In the genomic region with DNA sequence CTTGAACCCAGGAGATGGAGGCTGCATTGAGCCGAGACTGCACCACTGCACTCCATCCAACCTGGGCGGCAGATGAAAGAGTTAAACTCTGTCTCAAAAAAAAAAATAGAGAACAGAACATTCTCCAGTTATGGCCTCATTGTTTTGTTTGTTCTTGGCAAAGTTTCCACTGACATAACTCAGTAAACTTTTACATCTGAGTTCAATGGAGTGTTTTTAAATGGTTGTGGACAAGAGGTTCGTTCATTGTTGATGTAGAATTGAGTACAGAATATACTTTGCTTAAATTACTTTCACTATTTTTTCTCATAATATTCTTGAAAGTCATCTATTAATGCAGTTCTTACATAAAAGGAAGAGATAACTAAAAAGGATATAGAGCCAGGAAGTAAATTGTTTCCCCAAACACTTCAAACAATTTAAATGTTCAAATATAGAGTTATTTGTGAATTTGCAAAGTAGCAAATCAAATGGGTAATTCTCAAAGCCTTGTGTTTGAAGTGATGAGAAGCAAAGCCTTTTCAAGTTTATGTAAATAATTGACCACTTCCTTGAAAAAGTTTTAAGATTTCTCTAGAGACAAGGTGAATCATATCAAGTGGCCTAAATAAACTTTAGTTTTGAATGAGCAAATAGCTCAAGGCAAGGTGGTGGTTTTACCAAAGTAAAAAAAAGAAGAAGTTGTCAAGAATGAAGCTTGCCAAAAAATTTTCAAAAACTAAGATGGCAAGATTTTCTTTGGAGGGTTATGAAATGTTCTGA, we compare ENCODE assay signal across 9 cellular contexts. TPM values are rescaled to one million over a fixed set of nuclear protein-coding genes. Genes with fewer than 3 reads are reported as not detected.
DNase-seq lines count a peak whose midpoint lies in the region; ATAC-seq and TF ChIP-seq lines count a peak whose summit lies in the region.
"Had no signal": no experiment of that assay in that cellular context is flagged by ENCODE, and none has a peak within 500 bp of the region (broad histone marks: within the 10 kb centered on the region; RNA-seq: fewer than 3 reads in every experiment).

No MANE protein-coding gene starts in this region.

- H3K4me2 ChIP-seq in OCI-LY7 (ENCODE audit: low read length) = no peak overlapping the region

- DNase-seq in Right ventricle myocardium inferior (ENCODE audit: missing footprints) (no peak), cardiac septum (ENCODE audit: low spot score) (no peak), OCI-LY7 (ENCODE audit: low spot score) (peak; percentile 7), Right ventricle myocardium superior (no peak), epidermal melanocyte (ENCODE audit: insufficient read length, low spot score) (no peak), NCI-H510A treated with DMSO at 0.1 percent for 48 hours (lab: John Stamatoyannopoulos, UW) (no peak), NCI-H146 treated with DMSO at 0.1 percent for 48 hours (lab: John Stamatoyannopoulos, UW; ENCODE audit: unreplicated experiment) (no peak), left colon (no peak)
- DNase-seq: BE2C had no signal

- ATAC-seq in Right ventricle myocardium inferior = peak; percentile 45
- ATAC-seq in Right ventricle myocardium superior (ENCODE audit: poor library complexity) = peak; percentile 63
- no peak for ATAC-seq in left colon

- H3K4me1 ChIP-seq in OCI-LY7 (ENCODE audit: insufficient read depth, low read length, poor library complexity, severe bottlenecking) = peaks cover 10% of the 10 kb centered on the region

- no peaks in the 10 kb centered on the region for H3K36me3 ChIP-seq in OCI-LY7 (ENCODE audit: insufficient read depth, low read length)
- H3K36me3 ChIP-seq: BE2C had no signal

- POLR2A ChIA-PET in OCI-LY7 (lab: Charles Lee) = interaction anchor here (0.6 to 2.5 kb wide), 5 partner anchors 9 to 114 kb away, joined by 3 to 5 read pairs (median 3); no protein-coding TSS in a partner anchor

- BruUV-seq in OCI-LY7 (replicated peaks; lab: Mats Ljungman, UMichigan) = no TSS peak

- no peak overlapping the region for H3K27ac ChIP-seq in OCI-LY7 (ENCODE audit: low read depth, low read length, poor library complexity, severe bottlenecking)

- H3K9me3 ChIP-seq in OCI-LY7 (ENCODE audit: low read length) = no peaks in the 10 kb centered on the region
- H3K9me3 ChIP-seq: BE2C had no signal

- CTCF ChIA-PET in OCI-LY7 (lab: Charles Lee; ENCODE audit: unreplicated experiment) = interaction anchor here (0.6 kb wide), 1 partner anchor 605 kb away, joined by 3 read pairs; no protein-coding TSS in a partner anchor

- no peaks in the 10 kb centered on the region for H3K79me2 ChIP-seq in OCI-LY7 (ENCODE audit: insufficient read depth, low read depth, low read length)

- no peak overlapping the region for H2AFZ ChIP-seq in OCI-LY7 (ENCODE audit: low read length)

- H3K4me3 ChIP-seq in OCI-LY7 (ENCODE audit: low read depth, low read length, poor library complexity, severe bottlenecking) = no peak overlapping the region

- intact Hi-C loops in Right ventricle myocardium inferior (cut with DNase I) (loop anchor here (5.0 kb wide), 1 partner anchor 44 kb away; the partner anchor contains the start of gene IFNGR1), cardiac septum (cut with DNase I) (loop anchor here (5.0 kb wide), 1 partner anchor 39 kb away; no protein-coding TSS in a partner anchor), OCI-LY7 (cut with micrococcal nuclease; ENCODE audit: unreplicated experiment) (no loop called here), Right ventricle myocardium superior (cut with DNase I) (loop anchor here (10.0 kb wide), 1 partner anchor 383 kb away; no protein-coding TSS in a partner anchor), left colon (cut with DNase I, micrococcal nuclease) (no loop called here)

- H3K9me2 ChIP-seq in OCI-LY7 (ENCODE audit: insufficient read depth, low read length) = no peaks in the 10 kb centered on the region

- TF ChIP-seq CTCF in OCI-LY7 (conservative IDR thresholded peaks at IDR 0.05; ENCODE audit: low read length) = no peak

- no peaks in the 10 kb centered on the region for H4K20me1 ChIP-seq in OCI-LY7 (ENCODE audit: insufficient read depth, low read length)

RNA-seq across cellular contexts. Expression of gene IFNGR1, which starts 42.4 kb away (rescaled TPM):
- total RNA-seq in Right ventricle myocardium inferior (103 TPM), cardiac septum (60.1 TPM), OCI-LY7 (2022) (22.8 and 23.6 TPM in 2 replicates), Right ventricle myocardium superior (99.9 TPM), left colon (100 to 1,000 TPM in 1 of 2 donors, 10 to 100 TPM in 1; 77.2 to 106 TPM)
- total RNA-seq in OCI-LY7 (2014; rRNA removed; shearing (Covaris generic)) = 23.2 and 25.6 TPM in 2 replicates

Comparison
In these comparisons a context has a peak if more than half of its experiments do, and no peak if none do; other contexts are left out.
1. intact Hi-C loops: an anchor here in Right ventricle myocardium inferior (5.0 kb wide), cardiac septum (5.0 kb wide) and Right ventricle myocardium superior (10.0 kb wide); none called in OCI-LY7 and left colon.